32 cellular contexts compared by ENCODE assay signal in the genomic region with DNA sequence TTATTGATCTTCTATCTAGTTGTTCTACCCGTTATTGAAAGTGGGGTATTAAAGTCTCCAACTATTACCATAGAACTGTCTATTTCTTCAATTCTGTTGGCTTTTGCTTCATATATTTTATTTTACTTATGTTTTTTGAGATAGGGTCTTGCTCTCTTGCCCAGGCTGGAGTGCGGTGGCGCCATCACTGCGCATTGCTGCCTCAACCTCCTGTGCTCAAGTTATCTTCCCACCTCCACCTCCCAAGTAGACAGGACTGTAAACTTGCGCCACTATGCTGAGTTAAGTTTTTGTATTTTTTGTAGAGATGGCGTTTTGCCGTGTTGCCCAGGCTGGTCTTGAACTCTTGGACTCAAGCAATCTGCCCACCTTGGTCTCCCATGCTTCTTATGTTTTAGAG.
"Had no signal": no experiment of that assay in that cellular context is flagged by ENCODE, and none has a peak within 500 bp of the region (broad histone marks: within the 10 kb centered on the region; RNA-seq: fewer than 3 reads in every experiment).

No MANE protein-coding gene starts in this region.

- H3K27ac ChIP-seq: body of pancreas, cardiac muscle cell, coronary artery, dorsolateral prefrontal cortex, epithelial cell of prostate, esophagus squamous epithelium, gastroesophageal sphincter, heart right ventricle, hepatocyte had no signal

- H3K4me2 ChIP-seq: hepatocyte had no signal

- H3K4me1 ChIP-seq: esophagus squamous epithelium had no signal

- ATAC-seq: activated T-cell treated with anti-CD3 and anti-CD28 coated beads, Interleukin-2, amount 50 U/mL, for 72 hours; body of pancreas; gastroesophageal sphincter; heart right ventricle had no signal

- H3K27ac Mint-ChIP-seq: activated CD4-positive, alpha-beta memory T cell treated with anti-CD3 and anti-CD28 coated beads, Interleukin-2, amount 10 ng/mL, durations not matched to agents 7 days and 5 days; activated CD4-positive, alpha-beta T cell treated with anti-CD3 and anti-CD28 coated beads, Interleukin-2, amount 10 ng/mL, durations not matched to agents 7 days and 5 days; dendritic cell treated with granulocyte-macrophage colony-stimulating factor and Interleukin-4, amounts not matched to agents 40 ng/mL and 50 ng/mL, for 4 days had no signal

- H3K9me3 Mint-ChIP-seq: activated CD4-positive, alpha-beta T cell treated with anti-CD3 and anti-CD28 coated beads, Interleukin-2, amount 10 ng/mL, durations not matched to agents 7 days and 5 days; activated T-cell treated with anti-CD3 and anti-CD28 coated beads, Interleukin-2, amount 50 U/mL, for 24 hours; activated T-helper 17 cell treated with anti-CD3 and anti-CD28 coated beads, Interleukin-2, amount 50 U/mL, for 72 hours; dendritic cell treated with granulocyte-macrophage colony-stimulating factor and Interleukin-4, amounts not matched to agents 40 ng/mL and 50 ng/mL, for 4 days had no signal

- H3K27me3 Mint-ChIP-seq: activated CD4-positive, alpha-beta memory T cell treated with anti-CD3 and anti-CD28 coated beads, Interleukin-2, amount 10 ng/mL, durations not matched to agents 7 days and 5 days; activated CD4-positive, alpha-beta T cell treated with anti-CD3 and anti-CD28 coated beads, Interleukin-2, amount 10 ng/mL, durations not matched to agents 7 days and 5 days; activated naive CD8-positive, alpha-beta T cell; activated T-cell treated with anti-CD3 and anti-CD28 coated beads, Interleukin-2, amount 50 U/mL, for 24 hours; activated T-helper 17 cell treated with anti-CD3 and anti-CD28 coated beads, Interleukin-2, amount 50 U/mL, for 72 hours; dendritic cell treated with granulocyte-macrophage colony-stimulating factor and Interleukin-4, amounts not matched to agents 40 ng/mL and 50 ng/mL, for 4 days had no signal

- DNase-seq: activated CD4-positive, alpha-beta memory T cell treated with anti-CD3 and anti-CD28 coated beads, Interleukin-2, amount 10 ng/mL, durations not matched to agents 7 days and 5 days; activated CD4-positive, alpha-beta T cell treated with anti-CD3 and anti-CD28 coated beads for 1 hour; activated CD4-positive, alpha-beta T cell treated with anti-CD3 and anti-CD28 coated beads for 4 hours; activated CD4-positive, alpha-beta T cell treated with anti-CD3 and anti-CD28 coated beads, Interleukin-2, amount 10 ng/mL, durations not matched to agents 7 days and 5 days; activated CD4-positive, alpha-beta T cell treated with anti-CD3 and anti-CD28 coated beads, Interleukin-2, amount 50 U/mL, for 4 hours; activated CD8-positive, alpha-beta memory T cell treated with anti-CD3 and anti-CD28 coated beads, Interleukin-2, amount 50 U/mL, for 48 hours; activated effector memory CD4-positive, alpha-beta T cell treated with Interleukin-2 at 50 U/mL for 16 hours; activated gamma-delta T cell treated with Interleukin-2 at 50 U/mL for 16 hours; activated naive CD4-positive, alpha-beta T cell treated with anti-CD3 and anti-CD28 coated beads, Interleukin-2, amount 50 U/mL, for 16 hours; activated naive CD4-positive, alpha-beta T cell treated with Interleukin-2 at 50 U/mL for 16 hours; activated T-cell treated with anti-CD3 and anti-CD28 coated beads for 4 hours; activated T-cell treated with anti-CD3 and anti-CD28 coated beads, Interleukin-2, amount 50 U/mL, for 24 hours; activated T-cell treated with anti-CD3 and anti-CD28 coated beads, Interleukin-2, amount 50 U/mL, for 72 hours; amygdala; aorta; body of pancreas; central memory CD4-positive, alpha-beta T cell; dorsolateral prefrontal cortex; effector memory CD4-positive, alpha-beta T cell; esophagus squamous epithelium; foreskin melanocyte; heart right ventricle; T-helper 1 cell; T-helper 2 cell had no signal

- H3K9me3 ChIP-seq: body of pancreas, esophagus squamous epithelium, gastroesophageal sphincter, heart right ventricle had no signal

- H3K27me3 ChIP-seq: body of pancreas, cardiac muscle cell, dorsolateral prefrontal cortex, esophagus squamous epithelium, gastroesophageal sphincter, heart right ventricle, hepatocyte had no signal

- H3K4me3 ChIP-seq: body of pancreas, cardiac muscle cell, coronary artery, dorsolateral prefrontal cortex, esophagus squamous epithelium, gastroesophageal sphincter, heart right ventricle, hepatocyte had no signal

- H2AFZ ChIP-seq: hepatocyte had no signal

- H3K4me3 Mint-ChIP-seq: activated CD4-positive, alpha-beta memory T cell treated with anti-CD3 and anti-CD28 coated beads, Interleukin-2, amount 10 ng/mL, durations not matched to agents 7 days and 5 days; activated CD4-positive, alpha-beta T cell treated with anti-CD3 and anti-CD28 coated beads, Interleukin-2, amount 10 ng/mL, durations not matched to agents 7 days and 5 days; activated naive CD8-positive, alpha-beta T cell; activated T-cell treated with anti-CD3 and anti-CD28 coated beads, Interleukin-2, amount 50 U/mL, for 24 hours; activated T-helper 17 cell treated with anti-CD3 and anti-CD28 coated beads, Interleukin-2, amount 50 U/mL, for 72 hours; dendritic cell treated with granulocyte-macrophage colony-stimulating factor and Interleukin-4, amounts not matched to agents 40 ng/mL and 50 ng/mL, for 4 days had no signal
